In genomic region chr17:72592242-72592966, GRCh38 we compare ENCODE assay signal across 8 cellular contexts.
DNase-seq lines count a peak whose midpoint lies in the region; ATAC-seq, FAIRE-seq and TF ChIP-seq lines count a peak whose summit lies in the region.

No MANE protein-coding gene starts in this region.

- H3K4me1 Mint-ChIP-seq in immature natural killer cell: peaks cover 8 to 10% of the 10 kb centered on the region in 2 donors

- H3K9me3 ChIP-seq in MM.1S (replicated peaks; ENCODE audit: insufficient read depth, low read length): no peaks in the 10 kb centered on the region

- H3K36me3 Mint-ChIP-seq in immature natural killer cell: no peaks in the 10 kb centered on the region

- H2AFZ ChIP-seq in MM.1S (ENCODE audit: low read length): peak overlapping the region; percentile 40

- H3K4me3 ChIP-seq in MM.1S (ENCODE audit: low read length) (peak overlapping the region; percentile 95), bronchial epithelial cell (ENCODE audit: low read depth, low read length) (peak overlapping the region; percentile 90), skin epidermis (peak overlapping the region; percentile 53 to 83 (median 69))

- FAIRE-seq in bronchial epithelial cell (lab: Jason Lieb, UNC): no peak

- H3K27ac ChIP-seq in MM.1S (ENCODE audit: low read length): peak overlapping the region; percentile 93; the same call in 1 of the 2 replicates
- H3K27ac ChIP-seq in skin epidermis: peak overlapping the region; percentile 14 to 91 (median 78)

- peaks cover 11 to 16% (median 16%) of the 10 kb centered on the region in 3 donors for H3K27me3 Mint-ChIP-seq in immature natural killer cell (ENCODE audit: low read depth in 3 of 3)

- H4K20me1 ChIP-seq in MM.1S (ENCODE audit: insufficient read depth, low read length): no peaks in the 10 kb centered on the region

- H3K36me3 ChIP-seq in MM.1S (replicated peaks; ENCODE audit: insufficient read depth, low read length) (no peaks in the 10 kb centered on the region), bronchial epithelial cell (ENCODE audit: control insufficient read depth, insufficient read depth, low read length) (no peaks in the 10 kb centered on the region)

- H3K4me3 Mint-ChIP-seq in immature natural killer cell: peak overlapping the region in 4 of 5 donors; percentile 50 to 81 (median 60)

- H3K9me2 ChIP-seq in MM.1S (replicated peaks; ENCODE audit: insufficient read depth, low read length): no peaks in the 10 kb centered on the region

- no peaks in the 10 kb centered on the region for H3K9me3 Mint-ChIP-seq in immature natural killer cell

- H3K9ac ChIP-seq in MM.1S (ENCODE audit: low read length): peak overlapping the region; percentile 83

- H3K4me1 ChIP-seq in MM.1S (ENCODE audit: low read length): peaks cover 18% of the 10 kb centered on the region

- H3K27ac Mint-ChIP-seq in immature natural killer cell: no peak overlapping the region

- DNase-seq in D341Med (ENCODE audit: low spot score) (peak; percentile 98), MM.1S (peak; percentile 83), T-helper 22 cell (ENCODE audit: low read depth) (peak; percentile 40), bronchial epithelial cell (ENCODE audit: low read depth) (peak; percentile 62), immature natural killer cell (no peak)

- H3K27me3 ChIP-seq in MM.1S (replicated peaks; ENCODE audit: insufficient read depth, low read length): no peaks in the 10 kb centered on the region
- H3K27me3 ChIP-seq in bronchial epithelial cell (ENCODE audit: control insufficient read depth, insufficient read depth, low read length): no peaks in the 10 kb centered on the region

- peaks cover 36% of the 10 kb centered on the region for H3F3A ChIP-seq in MM.1S (ENCODE audit: insufficient read depth, low read length)

- H3K79me2 ChIP-seq in MM.1S (ENCODE audit: low read length): peaks cover 51% of the 10 kb centered on the region

- TF ChIP-seq CTCF in MM.1S (IDR thresholded peaks at IDR 0.05; ENCODE audit: low read length) (no peak), bronchial epithelial cell (IDR thresholded peaks at IDR 0.05; ENCODE audit: insufficient read depth, low read length, severe bottlenecking) (no peak)

- peak overlapping the region; percentile 78 for H3K4me2 ChIP-seq in MM.1S (ENCODE audit: low read depth, low read length)

- ATAC-seq in GM21529 (IDR thresholded peaks at IDR 0.05; ENCODE audit: unreplicated experiment) (peak; percentile 61), GM19324 (IDR thresholded peaks at IDR 0.05; ENCODE audit: low FRiP score, unreplicated experiment) (no peak)

Comparison
In these comparisons a context has a peak if more than half of its experiments do, and no peak if none do; other contexts are left out.
1. DNase-seq: peak in D341Med (single experiment), MM.1S (single experiment), T-helper 22 cell (single experiment) and bronchial epithelial cell (single experiment); none in immature natural killer cell (0 of 3).
2. Peak in every context shown above with its lines, with median percentiles within 50 percentile points of each other: H3K4me3 ChIP-seq.